Comparison of ENCODE assay signal across 8 cellular contexts in genomic region chr19:51570962-51571575, GRCh38. TPM values are rescaled to one million over a fixed set of nuclear protein-coding genes. Genes with fewer than 3 reads are reported as not detected.
A peak's percentile ranks its signal among the peaks of the same experiment; 100 is the strongest.
DNase-seq lines count a peak whose midpoint lies in the region; ATAC-seq lines count a peak whose summit lies in the region.

TSS of gene ZNF175 (plus strand) at chr19:51571283. CDS start at chr19:51573330, 2,047 bp downstream.

- DNase-seq in Daoy (ENCODE audit: low read depth) = peak; percentile 96
- peak; percentile 99 for DNase-seq in H4 (ENCODE audit: low spot score)
- DNase-seq in MG63 = peak; percentile 91
- DNase-seq in SK-N-DZ (ENCODE audit: low spot score) = peak; percentile 93
- DNase-seq in activated naive CD4-positive, alpha-beta T cell treated with anti-CD3 and anti-CD28 coated beads, Interleukin-2, amount 50 U/mL, for 72 hours (ENCODE audit: low spot score in 2 of 2) = peak; percentile 86 to 87
- DNase-seq in glomerular visceral epithelial cell (ENCODE audit: extremely low spot score) = peak; percentile 98
- peak in 55 of 56 donors; percentile 58 to 97 (median 90) for DNase-seq in nucleus accumbens (lab: John Stamatoyannopoulos, UW)
- peak; percentile 100 for DNase-seq in superior temporal gyrus (ENCODE audit: extremely low spot score)

- peaks cover 5% of the 10 kb centered on the region; the same call in 1 of the 2 replicates for H3K27me3 ChIP-seq in MG63

- H3K36me3 Mint-ChIP-seq in activated naive CD4-positive, alpha-beta T cell treated with anti-CD3 and anti-CD28 coated beads, Interleukin-2, amount 50 U/mL, for 72 hours = peaks cover 30 to 32% of the 10 kb centered on the region in 2 donors

- peaks cover 0 to 4% of the 10 kb centered on the region in 2 donors for H3K9me3 Mint-ChIP-seq in activated naive CD4-positive, alpha-beta T cell treated with anti-CD3 and anti-CD28 coated beads, Interleukin-2, amount 50 U/mL, for 72 hours

- peaks cover 13% of the 10 kb centered on the region for H3K36me3 ChIP-seq in MG63

- peak within 1 kb of the TSS; percentile 90 to 95 for H3K27ac Mint-ChIP-seq in activated naive CD4-positive, alpha-beta T cell treated with anti-CD3 and anti-CD28 coated beads, Interleukin-2, amount 50 U/mL, for 72 hours

- no peaks in the 10 kb centered on the region for H3K9me3 ChIP-seq in MG63

- peak within 1 kb of the TSS; percentile 70 for H3K4me3 ChIP-seq in MG63

- peak; percentile 91 to 94 for ATAC-seq in activated naive CD4-positive, alpha-beta T cell treated with anti-CD3 and anti-CD28 coated beads, Interleukin-2, amount 50 U/mL, for 72 hours

RNA-seq across cellular contexts. Expression of gene ZNF175, which starts in this region (rescaled TPM):
- 2.0 and 4.5 TPM in 2 replicates for total RNA-seq in Daoy (2014; rRNA removed; shearing (Covaris generic))
- total RNA-seq in H4 (2014; rRNA removed; shearing (Covaris generic)) = 3.1 and 5.1 TPM in 2 replicates
- total RNA-seq in MG63 (2014; rRNA removed; shearing (Covaris generic); ENCODE audit: low replicate concordance) = 2.9 and 10.9 TPM in 2 replicates
- polyA plus RNA-seq in SK-N-DZ (2014; cell fraction: cytosol; rRNA removed) = 2.9 and 5.4 TPM in 2 replicates
- polyA plus RNA-seq in SK-N-DZ (2014; cell fraction: nucleus; rRNA removed) = 3.5 and 5.9 TPM in 2 replicates
- total RNA-seq in activated naive CD4-positive, alpha-beta T cell treated with anti-CD3 and anti-CD28 coated beads, Interleukin-2, amount 50 U/mL, for 72 hours = 10 to 100 TPM; 11.3 to 14.2 TPM

Comparison
In these comparisons a context has a peak if more than half of its experiments do, and no peak if none do; other contexts are left out.
1. Peak in every context shown above with its lines: DNase-seq, ATAC-seq and H3K4me3 ChIP-seq.